ENCODE assay signal across 16 cellular contexts in the genomic region with DNA sequence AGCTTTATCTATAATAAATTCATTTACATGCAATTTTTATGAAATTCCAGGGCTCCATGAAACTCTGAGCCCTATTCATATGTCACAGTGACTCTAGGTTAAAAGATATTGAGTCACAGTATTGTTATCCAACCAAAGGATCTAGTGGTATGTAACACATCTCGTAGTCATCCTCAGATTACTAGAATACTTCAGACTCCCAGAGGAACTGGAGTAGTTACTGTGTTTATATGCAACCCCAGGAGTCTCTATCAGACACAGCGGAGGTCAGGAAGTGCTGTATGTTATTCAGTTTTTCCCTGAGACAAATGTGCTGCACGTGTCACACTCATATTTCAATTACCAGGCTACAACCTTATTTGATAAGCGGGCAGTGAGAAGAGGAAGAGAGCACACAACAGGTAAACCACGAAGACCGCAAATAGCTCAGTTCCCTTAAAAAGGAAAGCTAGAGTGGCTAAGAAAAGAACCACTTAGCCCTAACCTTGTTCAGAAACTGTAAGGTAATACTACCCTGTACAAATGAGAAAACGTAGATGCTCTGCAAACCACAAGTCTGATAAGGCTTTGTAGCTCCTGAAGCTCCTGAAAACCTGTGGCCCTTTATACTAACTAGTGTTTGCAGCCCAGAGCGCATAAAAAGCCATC.
DNase-seq lines count a peak whose midpoint lies in the region; ATAC-seq, FAIRE-seq and TF ChIP-seq lines count a peak whose summit lies in the region.
"Had no signal": no experiment of that assay in that cellular context is flagged by ENCODE, and none has a peak within 500 bp of the region (broad histone marks: within the 10 kb centered on the region; RNA-seq: fewer than 3 reads in every experiment).

No MANE protein-coding gene starts in this region.

- TF ChIP-seq CTCF in OCI-LY7 (conservative IDR thresholded peaks at IDR 0.05; ENCODE audit: low read length): no peak
- no peak for TF ChIP-seq CTCF in natural killer cell (IDR thresholded peaks at IDR 0.05)

- H4K20me1 ChIP-seq in OCI-LY7 (ENCODE audit: insufficient read depth, low read length): no peaks in the 10 kb centered on the region

- H3K27me3 Mint-ChIP-seq in natural killer cell (ENCODE audit: low read depth in 2 of 2): no peaks in the 10 kb centered on the region
- H3K27me3 Mint-ChIP-seq: activated CD4-positive, alpha-beta memory T cell treated with anti-CD3 and anti-CD28 coated beads for 36 hours; activated naive CD8-positive, alpha-beta T cell treated with anti-CD3 and anti-CD28 coated beads for 36 hours; dendritic cell treated with granulocyte-macrophage colony-stimulating factor and Interleukin-4, amounts not matched to agents 40 ng/mL and 50 ng/mL, for 4 days had no signal

- H3K4me3 ChIP-seq in OCI-LY7 (ENCODE audit: low read depth, low read length, poor library complexity, severe bottlenecking): peak overlapping the region; percentile 24
- H3K4me3 ChIP-seq: gastroesophageal sphincter, ovary had no signal

- H3K4me1 ChIP-seq in OCI-LY7 (ENCODE audit: insufficient read depth, low read length, poor library complexity, severe bottlenecking): peaks cover 81% of the 10 kb centered on the region
- H3K4me1 ChIP-seq: gastroesophageal sphincter had no signal

- peak overlapping the region; percentile 86 for H2AFZ ChIP-seq in OCI-LY7 (ENCODE audit: low read length)

- H3K9me3 ChIP-seq in OCI-LY7 (ENCODE audit: low read length): peaks cover 12% of the 10 kb centered on the region; the same call in 1 of the 2 replicates
- H3K9me3 ChIP-seq: gastroesophageal sphincter, ovary had no signal

- H3K27ac Mint-ChIP-seq in natural killer cell: no peak overlapping the region
- H3K27ac Mint-ChIP-seq: activated CD4-positive, alpha-beta memory T cell treated with anti-CD3 and anti-CD28 coated beads for 36 hours; activated naive CD8-positive, alpha-beta T cell treated with anti-CD3 and anti-CD28 coated beads for 36 hours; dendritic cell treated with granulocyte-macrophage colony-stimulating factor and Interleukin-4, amounts not matched to agents 40 ng/mL and 50 ng/mL, for 4 days had no signal

- no peaks in the 10 kb centered on the region for H3K79me2 ChIP-seq in OCI-LY7 (ENCODE audit: insufficient read depth, low read depth, low read length)

- TSS peak; percentile 87 for BruUV-seq in OCI-LY7 (replicated peaks; lab: Mats Ljungman, UMichigan)

- ATAC-seq in GM18502 (IDR thresholded peaks at IDR 0.05; ENCODE audit: poor library complexity, unreplicated experiment) (peak; percentile 96), GM21528 (IDR thresholded peaks at IDR 0.05; ENCODE audit: low FRiP score, unreplicated experiment) (peak; percentile 89), HG03097 (IDR thresholded peaks at IDR 0.05; ENCODE audit: low FRiP score, unreplicated experiment) (peak; percentile 99), natural killer cell (no peak)
- ATAC-seq: gastroesophageal sphincter, left lobe of liver had no signal

- DNase-seq in OCI-LY7 (ENCODE audit: low spot score): peak; percentile 95
- no peak for DNase-seq in frontal cortex (ENCODE audit: low spot score in 2 of 2)
- DNase-seq in hepatic stellate cell (ENCODE audit: low spot score): no peak
- no peak for DNase-seq in effector CD8-positive, alpha-beta T cell (lab: John Stamatoyannopoulos, UW)
- no peak for DNase-seq in natural killer cell
- DNase-seq: activated CD4-positive, alpha-beta memory T cell treated with anti-CD3 and anti-CD28 coated beads for 36 hours; activated naive CD8-positive, alpha-beta T cell treated with anti-CD3 and anti-CD28 coated beads for 36 hours; KG1; NCI-H446; ovary had no signal

- peaks cover 13% of the 10 kb centered on the region in 2 donors for H3K9me3 Mint-ChIP-seq in natural killer cell
- H3K9me3 Mint-ChIP-seq: activated CD4-positive, alpha-beta memory T cell treated with anti-CD3 and anti-CD28 coated beads for 36 hours; dendritic cell treated with granulocyte-macrophage colony-stimulating factor and Interleukin-4, amounts not matched to agents 40 ng/mL and 50 ng/mL, for 4 days had no signal

- H3K9me2 ChIP-seq in OCI-LY7 (ENCODE audit: insufficient read depth, low read length): no peaks in the 10 kb centered on the region

- no peaks in the 10 kb centered on the region for H3K4me1 Mint-ChIP-seq in natural killer cell
- H3K4me1 Mint-ChIP-seq: activated naive CD8-positive, alpha-beta T cell treated with anti-CD3 and anti-CD28 coated beads for 36 hours had no signal

- no peak overlapping the region for H3K4me3 Mint-ChIP-seq in natural killer cell
- H3K4me3 Mint-ChIP-seq: activated CD4-positive, alpha-beta memory T cell treated with anti-CD3 and anti-CD28 coated beads for 36 hours; activated naive CD8-positive, alpha-beta T cell treated with anti-CD3 and anti-CD28 coated beads for 36 hours; dendritic cell treated with granulocyte-macrophage colony-stimulating factor and Interleukin-4, amounts not matched to agents 40 ng/mL and 50 ng/mL, for 4 days had no signal

- H3K36me3 Mint-ChIP-seq in natural killer cell: no peaks in the 10 kb centered on the region
- H3K36me3 Mint-ChIP-seq: activated CD4-positive, alpha-beta memory T cell treated with anti-CD3 and anti-CD28 coated beads for 36 hours; activated naive CD8-positive, alpha-beta T cell treated with anti-CD3 and anti-CD28 coated beads for 36 hours had no signal

- H3K27ac ChIP-seq in OCI-LY7 (ENCODE audit: low read depth, low read length, poor library complexity, severe bottlenecking): peak overlapping the region; percentile 92
- H3K27ac ChIP-seq: gastroesophageal sphincter, ovary had no signal

- no peak for FAIRE-seq in frontal cortex (lab: Jason Lieb, UNC)

- H3K4me2 ChIP-seq in OCI-LY7 (ENCODE audit: low read length): peak overlapping the region; percentile 54

- H3K36me3 ChIP-seq in OCI-LY7 (ENCODE audit: insufficient read depth, low read length): peaks cover 13% of the 10 kb centered on the region; the same call in 1 of the 2 replicates
- H3K36me3 ChIP-seq: gastroesophageal sphincter, ovary had no signal

- CTCF ChIA-PET in OCI-LY7 (lab: Charles Lee; ENCODE audit: unreplicated experiment): interaction anchor here (1.3 to 1.4 kb wide), 2 partner anchors 10 to 45 kb away, joined by 3 to 6 read pairs; no protein-coding TSS in a partner anchor

- POLR2A ChIA-PET in OCI-LY7 (lab: Charles Lee): interaction anchor here (0.7 to 2.4 kb wide), 19 partner anchors 10 to 157 kb away, joined by 3 to 13 read pairs (median 3); no protein-coding TSS in a partner anchor

- intact Hi-C loops in OCI-LY7 (cut with micrococcal nuclease; ENCODE audit: unreplicated experiment): loop anchor here (1.0 to 5.0 kb wide), 2 partner anchors 45 to 155 kb away; no protein-coding TSS in a partner anchor
- intact Hi-C loops in natural killer cell (cut with micrococcal nuclease): no loop called here

Comparison
In these comparisons a context has a peak if more than half of its experiments do, and no peak if none do; other contexts are left out.
1. ATAC-seq: peak in GM18502 (single experiment), GM21528 (single experiment) and HG03097 (single experiment); none in natural killer cell (0 of 3).